Comparison of ENCODE assay signal across 10 cellular contexts in genomic region chr6:2396856-2397640, GRCh38.
DNase-seq lines count a peak whose midpoint lies in the region; ATAC-seq and TF ChIP-seq lines count a peak whose summit lies in the region.
"Had no signal": no experiment of that assay in that cellular context is flagged by ENCODE, and none has a peak within 500 bp of the region (broad histone marks: within the 10 kb centered on the region; RNA-seq: fewer than 3 reads in every experiment).

No MANE protein-coding gene starts in this region.

- no peak overlapping the region for H3K27ac Mint-ChIP-seq in activated CD8-positive, alpha-beta T cell treated with anti-CD3 and anti-CD28 coated beads for 36 hours
- H3K27ac Mint-ChIP-seq: T-helper 2 cell treated with Interferon-gamma antibody and Interleukin-4, amounts not matched to agents 5 μg/mL and 100 μg/mL, for 36 hours had no signal

- TF ChIP-seq POLR2A in thyroid gland (IDR thresholded peaks at IDR 0.05): no peak

- no peaks in the 10 kb centered on the region for H3K4me1 Mint-ChIP-seq in activated CD8-positive, alpha-beta T cell treated with anti-CD3 and anti-CD28 coated beads for 36 hours (ENCODE audit: low read depth)

- H3K27ac ChIP-seq in SJCRH30: peak overlapping the region; percentile 39; the same call in 1 of the 2 replicates
- H3K27ac ChIP-seq in thyroid gland: no peak overlapping the region
- H3K27ac ChIP-seq: right lobe of liver had no signal

- H3K36me3 Mint-ChIP-seq in activated CD8-positive, alpha-beta T cell treated with anti-CD3 and anti-CD28 coated beads for 36 hours (ENCODE audit: low read depth): peaks cover 9% of the 10 kb centered on the region

- H3K4me3 ChIP-seq in SJCRH30 (peak overlapping the region; percentile 38), thyroid gland (replicated peaks in 1 of 3) (no peak overlapping the region)
- H3K4me3 ChIP-seq: right lobe of liver had no signal

- 38 to 61% methylated on average over 13 to 14 of the region's 15 CpGs for WGBS in thyroid gland, 2 donors

- ATAC-seq in activated CD8-positive, alpha-beta T cell treated with anti-CD3 and anti-CD28 coated beads for 36 hours: no peak
- ATAC-seq: right lobe of liver had no signal

- intact Hi-C loops in thyroid gland (cut with DNase I): no loop called here
- intact Hi-C loops in activated CD8-positive, alpha-beta T cell treated with anti-CD3 and anti-CD28 coated beads for 36 hours (cut with micrococcal nuclease): no loop called here

- no peaks in the 10 kb centered on the region for H3K27me3 ChIP-seq in SJCRH30
- H3K27me3 ChIP-seq in thyroid gland: no peaks in the 10 kb centered on the region
- H3K27me3 ChIP-seq: right lobe of liver had no signal

- TF ChIP-seq CTCF in thyroid gland (IDR thresholded peaks at IDR 0.05): no peak
- TF ChIP-seq CTCF in activated CD8-positive, alpha-beta T cell treated with anti-CD3 and anti-CD28 coated beads for 36 hours (IDR thresholded peaks at IDR 0.05): no peak

- no peaks in the 10 kb centered on the region for H3K9me3 Mint-ChIP-seq in activated CD8-positive, alpha-beta T cell treated with anti-CD3 and anti-CD28 coated beads for 36 hours
- H3K9me3 Mint-ChIP-seq: T-helper 2 cell treated with Interferon-gamma antibody and Interleukin-4, amounts not matched to agents 5 μg/mL and 100 μg/mL, for 36 hours had no signal

- CTCF ChIA-PET in activated CD8-positive, alpha-beta T cell treated with anti-CD3 and anti-CD28 coated beads for 36 hours (lab: Charles Lee): no interaction called here

- H3K36me3 ChIP-seq in SJCRH30 (no peaks in the 10 kb centered on the region), thyroid gland (no peaks in the 10 kb centered on the region)
- H3K36me3 ChIP-seq: right lobe of liver had no signal

- no peak overlapping the region for H3K4me3 Mint-ChIP-seq in activated CD8-positive, alpha-beta T cell treated with anti-CD3 and anti-CD28 coated beads for 36 hours
- H3K4me3 Mint-ChIP-seq: T-helper 2 cell treated with Interferon-gamma antibody and Interleukin-4, amounts not matched to agents 5 μg/mL and 100 μg/mL, for 36 hours had no signal

- POLR2A ChIA-PET in activated CD8-positive, alpha-beta T cell treated with anti-CD3 and anti-CD28 coated beads for 36 hours (lab: Charles Lee): interaction anchor here (0.6 kb wide), 1 partner anchor 68 kb away, joined by 3 read pairs; no protein-coding TSS in a partner anchor

- no peaks in the 10 kb centered on the region for H3K9me3 ChIP-seq in SJCRH30 (replicated peaks)
- H3K9me3 ChIP-seq in thyroid gland: no peaks in the 10 kb centered on the region
- H3K9me3 ChIP-seq: right lobe of liver had no signal

- no peaks in the 10 kb centered on the region for H3K27me3 Mint-ChIP-seq in activated CD8-positive, alpha-beta T cell treated with anti-CD3 and anti-CD28 coated beads for 36 hours

- peaks cover 3% of the 10 kb centered on the region; the same call in 1 of the 2 replicates for H3K4me1 ChIP-seq in SJCRH30
- H3K4me1 ChIP-seq in thyroid gland: no peaks in the 10 kb centered on the region
- H3K4me1 ChIP-seq: right lobe of liver had no signal

- DNase-seq in NCI-H146 (lab: John Stamatoyannopoulos, UW): peak; percentile 3
- no peak for DNase-seq in NCI-H146 treated with DMSO at 0.1 percent for 48 hours (lab: John Stamatoyannopoulos, UW; ENCODE audit: unreplicated experiment)
- DNase-seq in SJCRH30: peak; percentile 56 to 74
- DNase-seq in globus pallidus (ENCODE audit: low spot score): peak; percentile 20
- DNase-seq in thyroid gland: peak; percentile 62 to 75
- no peak for DNase-seq in dermis blood vessel endothelial cell
- DNase-seq in NCI-H2227 (lab: John Stamatoyannopoulos, UW; ENCODE audit: unreplicated experiment): no peak
- DNase-seq in activated CD8-positive, alpha-beta T cell treated with anti-CD3 and anti-CD28 coated beads for 36 hours: no peak
- DNase-seq: right lobe of liver had no signal

Comparison
In these comparisons a context has a peak if more than half of its experiments do, and no peak if none do; other contexts are left out.
1. DNase-seq: peak in NCI-H146 (single experiment), SJCRH30 (2 of 2), globus pallidus (single experiment) and thyroid gland (2 of 2); none in NCI-H146 treated with DMSO at 0.1 percent for 48 hours (single experiment), dermis blood vessel endothelial cell (single experiment), NCI-H2227 (single experiment) and activated CD8-positive, alpha-beta T cell treated with anti-CD3 and anti-CD28 coated beads for 36 hours (single experiment).